In the genomic region with DNA sequence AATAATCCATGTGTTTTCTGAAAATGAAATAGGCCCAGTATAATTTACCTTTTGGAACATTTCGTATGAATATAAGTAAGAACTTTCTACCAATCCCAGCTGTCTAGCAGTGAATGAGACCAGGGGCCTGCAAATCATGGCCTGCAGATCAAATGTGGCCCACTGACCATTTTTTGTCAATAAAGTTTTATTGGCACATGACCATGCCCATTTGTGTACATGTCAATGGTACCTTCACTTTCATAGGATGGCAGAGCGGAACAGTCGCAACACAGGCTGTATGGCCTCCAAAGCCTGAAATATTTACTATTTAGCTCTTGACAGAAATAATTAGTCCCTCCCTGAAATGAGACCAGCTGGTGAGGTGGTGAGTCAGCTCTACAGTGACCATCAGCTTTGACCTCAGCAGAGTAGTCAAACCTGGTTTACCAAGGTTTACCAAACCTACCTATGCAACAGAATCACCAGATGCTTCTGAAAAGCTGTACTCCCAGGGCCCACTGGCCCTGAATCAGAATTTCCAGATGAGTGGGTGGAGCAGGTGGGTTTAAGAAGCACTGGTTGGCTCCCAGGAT, we compare ENCODE assay signal across 1 cellular context.
A peak's percentile ranks its signal among the peaks of the same experiment; 100 is the strongest.
TF ChIP-seq lines count a peak whose summit lies in the region.

No MANE protein-coding gene starts in this region.

TF ChIP-seq in HepG2, 621 proteins besides CTCF, POLR2A, EP300 and RAD21:
- TF ChIP-seq, protein P1, sequence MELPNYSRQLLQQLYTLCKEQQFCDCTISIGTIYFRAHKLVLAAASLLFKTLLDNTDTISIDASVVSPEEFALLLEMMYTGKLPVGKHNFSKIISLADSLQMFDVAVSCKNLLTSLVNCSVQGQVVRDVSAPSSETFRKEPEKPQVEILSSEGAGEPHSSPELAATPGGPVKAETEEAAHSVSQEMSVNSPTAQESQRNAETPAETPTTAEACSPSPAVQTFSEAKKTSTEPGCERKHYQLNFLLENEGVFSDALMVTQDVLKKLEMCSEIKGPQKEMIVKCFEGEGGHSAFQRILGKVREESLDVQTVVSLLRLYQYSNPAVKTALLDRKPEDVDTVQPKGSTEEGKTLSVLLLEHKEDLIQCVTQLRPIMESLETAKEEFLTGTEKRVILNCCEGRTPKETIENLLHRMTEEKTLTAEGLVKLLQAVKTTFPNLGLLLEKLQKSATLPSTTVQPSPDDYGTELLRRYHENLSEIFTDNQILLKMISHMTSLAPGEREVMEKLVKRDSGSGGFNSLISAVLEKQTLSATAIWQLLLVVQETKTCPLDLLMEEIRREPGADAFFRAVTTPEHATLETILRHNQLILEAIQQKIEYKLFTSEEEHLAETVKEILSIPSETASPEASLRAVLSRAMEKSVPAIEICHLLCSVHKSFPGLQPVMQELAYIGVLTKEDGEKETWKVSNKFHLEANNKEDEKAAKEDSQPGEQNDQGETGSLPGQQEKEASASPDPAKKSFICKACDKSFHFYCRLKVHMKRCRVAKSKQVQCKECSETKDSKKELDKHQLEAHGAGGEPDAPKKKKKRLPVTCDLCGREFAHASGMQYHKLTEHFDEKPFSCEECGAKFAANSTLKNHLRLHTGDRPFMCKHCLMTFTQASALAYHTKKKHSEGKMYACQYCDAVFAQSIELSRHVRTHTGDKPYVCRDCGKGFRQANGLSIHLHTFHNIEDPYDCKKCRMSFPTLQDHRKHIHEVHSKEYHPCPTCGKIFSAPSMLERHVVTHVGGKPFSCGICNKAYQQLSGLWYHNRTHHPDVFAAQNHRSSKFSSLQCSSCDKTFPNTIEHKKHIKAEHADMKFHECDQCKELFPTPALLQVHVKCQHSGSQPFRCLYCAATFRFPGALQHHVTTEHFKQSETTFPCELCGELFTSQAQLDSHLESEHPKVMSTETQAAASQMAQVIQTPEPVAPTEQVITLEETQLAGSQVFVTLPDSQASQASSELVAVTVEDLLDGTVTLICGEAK (IDR thresholded peaks at IDR 0.05) = peak; percentile 30; the same call in 1 of the 2 replicates
- TF ChIP-seq, protein P1 (CRISPR knock-in tag; IDR thresholded peaks at IDR 0.05) = peak; percentile 88
- TF ChIP-seq TMF1 (CRISPR knock-in tag; IDR thresholded peaks at IDR 0.05; ENCODE audit: low read depth) (no peak), ZNF83 (CRISPR knock-in tag; IDR thresholded peaks at IDR 0.05; ENCODE audit: borderline replicate concordance) (no peak)
